35 cellular contexts compared by ENCODE assay signal in genomic region chr5:168694289-168694688, GRCh38.
"Had no signal": no experiment of that assay in that cellular context is flagged by ENCODE, and none has a peak within 500 bp of the region (broad histone marks: within the 10 kb centered on the region; RNA-seq: fewer than 3 reads in every experiment).

No MANE protein-coding gene starts in this region.

- H3K4me1 Mint-ChIP-seq: activated B cell treated with CpG ODN at 0.5 μM for 24 hours; activated CD4-positive, alpha-beta T cell treated with anti-CD3 and anti-CD28 coated beads, Interleukin-2, amount 10 ng/mL, durations not matched to agents 24 days and 14 days; activated naive CD8-positive, alpha-beta T cell treated with anti-CD3 and anti-CD28 coated beads for 36 hours; activated T-helper 17 cell treated with anti-CD3 and anti-CD28 coated beads, Interleukin-2, amount 50 U/mL, for 72 hours; T-cell had no signal

- H3K4me3 Mint-ChIP-seq: activated B cell treated with CpG ODN at 0.5 μM for 24 hours; activated CD4-positive, alpha-beta memory T cell treated with anti-CD3 and anti-CD28 coated beads for 36 hours; activated CD4-positive, alpha-beta T cell treated with anti-CD3 and anti-CD28 coated beads, Interleukin-2, amount 10 ng/mL, durations not matched to agents 24 days and 14 days; activated CD8-positive, alpha-beta T cell treated with anti-CD3 and anti-CD28 coated beads for 36 hours; activated naive CD4-positive, alpha-beta T cell treated with anti-CD3 and anti-CD28 coated beads for 36 hours; activated naive CD8-positive, alpha-beta T cell treated with anti-CD3 and anti-CD28 coated beads for 36 hours; activated T-cell treated with anti-CD3 and anti-CD28 coated beads, Interleukin-2, amount 50 U/mL, for 4 hours; activated T-cell treated with anti-CD3 and anti-CD28 coated beads, Interleukin-2, amount 50 U/mL, for 72 hours; activated T-helper 1 cell treated with anti-CD3 and anti-CD28 coated beads, Interleukin-12 subunit alpha, Interleukin-12 subunit beta, Interleukin-2, Interleukin-4 antibody, amounts not matched to agents 30 ng/mL and 10 ng/mL and 1 ng/mL, durations not matched to agents 14 hours and 24 hours and 36 hours; activated T-helper 17 cell treated with anti-CD3 and anti-CD28 coated beads, Interleukin-2, amount 50 U/mL, for 72 hours; T-cell; T-helper 17 cell had no signal

- H3K27ac ChIP-seq: adrenal gland, body of pancreas, brain microvascular endothelial cell, breast epithelium, VCaP had no signal

- H3K4me3 ChIP-seq: adrenal gland, body of pancreas, breast epithelium had no signal

- FAIRE-seq: astrocyte, TTC549 had no signal

- ATAC-seq: activated CD8-positive, alpha-beta T cell treated with anti-CD3 and anti-CD28 coated beads for 36 hours; activated naive CD4-positive, alpha-beta T cell treated with anti-CD3 and anti-CD28 coated beads, Interleukin-2, amount 50 U/mL, for 72 hours; activated T-cell treated with anti-CD3 and anti-CD28 coated beads, Interleukin-2, amount 50 U/mL, for 4 hours; activated T-cell treated with anti-CD3 and anti-CD28 coated beads, Interleukin-2, amount 50 U/mL, for 72 hours; activated T-helper 17 cell treated with anti-CD3 and anti-CD28 coated beads, Interleukin-2, amount 50 U/mL, for 72 hours; body of pancreas; T-cell; T-helper 17 cell had no signal

- DNase-seq: activated B cell treated with CpG ODN at 0.5 μM for 24 hours; activated CD4-positive, alpha-beta memory T cell treated with anti-CD3 and anti-CD28 coated beads for 36 hours; activated CD4-positive, alpha-beta T cell treated with anti-CD3 and anti-CD28 coated beads for 4 hours; activated CD4-positive, alpha-beta T cell treated with anti-CD3 and anti-CD28 coated beads, Interleukin-2, amount 10 ng/mL, durations not matched to agents 24 days and 14 days; activated CD4-positive, alpha-beta T cell treated with anti-CD3 and anti-CD28 coated beads, Interleukin-2, amount 50 U/mL, for 1 hour; activated CD4-positive, alpha-beta T cell treated with anti-CD3 and anti-CD28 coated beads, Interleukin-2, amount 50 U/mL, for 4 hours; activated CD4-positive, CD25-positive, alpha-beta regulatory T cell treated with anti-CD3 and anti-CD28 coated beads, Interleukin-2, amount 50 U/mL, for 72 hours; activated CD8-positive, alpha-beta memory T cell treated with anti-CD3 and anti-CD28 coated beads, Interleukin-2, amount 50 U/mL, for 4 hours; activated CD8-positive, alpha-beta T cell treated with anti-CD3 and anti-CD28 coated beads for 36 hours; activated effector memory CD4-positive, alpha-beta T cell treated with anti-CD3 and anti-CD28 coated beads, Interleukin-2, amount 50 U/mL, for 16 hours; activated gamma-delta T cell treated with Interleukin-2 at 50 U/mL for 16 hours; activated naive CD4-positive, alpha-beta T cell; activated naive CD4-positive, alpha-beta T cell treated with anti-CD3 and anti-CD28 coated beads for 36 hours; activated naive CD4-positive, alpha-beta T cell treated with anti-CD3 and anti-CD28 coated beads, Interleukin-2, amount 50 U/mL, for 16 hours; activated naive CD8-positive, alpha-beta T cell treated with anti-CD3 and anti-CD28 coated beads for 36 hours; activated T-cell treated with anti-CD3 and anti-CD28 coated beads for 4 hours; activated T-cell treated with anti-CD3 and anti-CD28 coated beads, Interleukin-2, amount 50 U/mL, for 1 hour; activated T-cell treated with anti-CD3 and anti-CD28 coated beads, Interleukin-2, amount 50 U/mL, for 4 hours; activated T-cell treated with anti-CD3 and anti-CD28 coated beads, Interleukin-2, amount 50 U/mL, for 72 hours; adrenal gland; amniotic stem cell; aorta; body of pancreas; brain microvascular endothelial cell; central memory CD4-positive, alpha-beta T cell; T-cell; T-helper 17 cell; T1000 had no signal

- H3K36me3 ChIP-seq: adrenal gland, brain microvascular endothelial cell, breast epithelium had no signal

- H3K4me1 ChIP-seq: body of pancreas had no signal

- H3K27me3 ChIP-seq: adrenal gland, body of pancreas, brain microvascular endothelial cell, breast epithelium had no signal

- H3K27me3 Mint-ChIP-seq: activated naive CD8-positive, alpha-beta T cell treated with anti-CD3 and anti-CD28 coated beads for 36 hours had no signal

- H3K9me3 ChIP-seq: adrenal gland, body of pancreas, breast epithelium had no signal

- H3K9me3 Mint-ChIP-seq: activated B cell treated with CpG ODN at 0.5 μM for 24 hours; activated CD4-positive, alpha-beta memory T cell treated with anti-CD3 and anti-CD28 coated beads for 36 hours; activated CD4-positive, alpha-beta T cell treated with anti-CD3 and anti-CD28 coated beads, Interleukin-2, amount 10 ng/mL, durations not matched to agents 24 days and 14 days; activated CD8-positive, alpha-beta T cell treated with anti-CD3 and anti-CD28 coated beads for 36 hours; activated naive CD4-positive, alpha-beta T cell treated with anti-CD3 and anti-CD28 coated beads for 36 hours; activated naive CD4-positive, alpha-beta T cell treated with anti-CD3 and anti-CD28 coated beads, Interleukin-2, amount 50 U/mL, for 72 hours; activated naive CD8-positive, alpha-beta T cell treated with anti-CD3 and anti-CD28 coated beads for 36 hours; activated T-cell treated with anti-CD3 and anti-CD28 coated beads, Interleukin-2, amount 50 U/mL, for 4 hours; activated T-cell treated with anti-CD3 and anti-CD28 coated beads, Interleukin-2, amount 50 U/mL, for 72 hours; activated T-helper 1 cell treated with anti-CD3 and anti-CD28 coated beads, Interleukin-12 subunit alpha, Interleukin-12 subunit beta, Interleukin-2, Interleukin-4 antibody, amounts not matched to agents 30 ng/mL and 10 ng/mL and 1 ng/mL, durations not matched to agents 14 hours and 24 hours and 36 hours; activated T-helper 17 cell treated with anti-CD3 and anti-CD28 coated beads, Interleukin-2, amount 50 U/mL, for 72 hours; T-cell had no signal

- H3K27ac Mint-ChIP-seq: activated B cell treated with CpG ODN at 0.5 μM for 24 hours; activated CD4-positive, alpha-beta memory T cell treated with anti-CD3 and anti-CD28 coated beads for 36 hours; activated CD4-positive, alpha-beta T cell treated with anti-CD3 and anti-CD28 coated beads, Interleukin-2, amount 10 ng/mL, durations not matched to agents 24 days and 14 days; activated CD8-positive, alpha-beta T cell treated with anti-CD3 and anti-CD28 coated beads for 36 hours; activated naive CD4-positive, alpha-beta T cell treated with anti-CD3 and anti-CD28 coated beads for 36 hours; activated naive CD4-positive, alpha-beta T cell treated with anti-CD3 and anti-CD28 coated beads, Interleukin-2, amount 50 U/mL, for 72 hours; activated naive CD8-positive, alpha-beta T cell treated with anti-CD3 and anti-CD28 coated beads for 36 hours; activated T-cell treated with anti-CD3 and anti-CD28 coated beads, Interleukin-2, amount 50 U/mL, for 72 hours; activated T-helper 1 cell treated with anti-CD3 and anti-CD28 coated beads, Interleukin-12 subunit alpha, Interleukin-12 subunit beta, Interleukin-2, Interleukin-4 antibody, amounts not matched to agents 30 ng/mL and 10 ng/mL and 1 ng/mL, durations not matched to agents 14 hours and 24 hours and 36 hours; activated T-helper 17 cell treated with anti-CD3 and anti-CD28 coated beads, Interleukin-2, amount 50 U/mL, for 72 hours; T-cell; T-helper 17 cell had no signal
